23 cellular contexts compared by ENCODE assay signal in genomic region chr1:40781614-40781971, GRCh38. TPM values are rescaled to one million over a fixed set of nuclear protein-coding genes. Genes with fewer than 3 reads are reported as not detected.
"Had no signal": no experiment of that assay in that cellular context is flagged by ENCODE, and none has a peak within 500 bp of the region (broad histone marks: within the 10 kb centered on the region; RNA-seq: fewer than 3 reads in every experiment).

No MANE protein-coding gene starts in this region.

- DNase-seq: activated CD4-positive, CD25-positive, alpha-beta regulatory T cell treated with anti-CD3 and anti-CD28 coated beads, Interleukin-2, amount 50 U/mL, for 72 hours; activated T-cell treated with anti-CD3 and anti-CD28 coated beads, Interleukin-2, amount 50 U/mL, for 24 hours; amniotic stem cell; cerebellar nuclear complex; cortex of kidney; endodermal cell; esophagus squamous epithelium; head of caudate nucleus; hypothalamus; left ventricle myocardium superior; stimulated activated CD4-positive, alpha-beta T cell treated with anti-CD3 and anti-CD28 coated beads, Interleukin-4, amount 100 ng/mL, for 24 hours; stimulated activated naive CD4-positive, alpha-beta T cell treated with Interleukin-2 at 50 U/mL for 16 hours; upper lobe of left lung had no signal

- H3K27me3 ChIP-seq: gastroesophageal sphincter, upper lobe of left lung had no signal

- H3K4me3 ChIP-seq: prostate gland had no signal

- H3K9me3 Mint-ChIP-seq: activated T-helper 17 cell treated with anti-CD3 and anti-CD28 coated beads, Interleukin-2, amount 50 U/mL, for 72 hours had no signal

- H3K4me1 ChIP-seq: prostate gland had no signal

- H3K4me3 Mint-ChIP-seq: activated T-cell treated with anti-CD3 and anti-CD28 coated beads, Interleukin-2, amount 50 U/mL, for 24 hours; activated T-helper 17 cell treated with anti-CD3 and anti-CD28 coated beads, Interleukin-2, amount 50 U/mL, for 72 hours; mesothelial cell of epicardium had no signal

- H3K27ac Mint-ChIP-seq: activated T-cell treated with anti-CD3 and anti-CD28 coated beads, Interleukin-2, amount 50 U/mL, for 24 hours; activated T-helper 17 cell treated with anti-CD3 and anti-CD28 coated beads, Interleukin-2, amount 50 U/mL, for 72 hours; endodermal cell; mesothelial cell of epicardium; T-helper 2 cell treated with Interferon-gamma antibody and Interleukin-4, amounts not matched to agents 5 μg/mL and 100 μg/mL, for 36 hours had no signal

- H3K9me3 ChIP-seq: esophagus squamous epithelium, gastroesophageal sphincter, prostate gland, thoracic aorta had no signal

- ATAC-seq: activated T-helper 17 cell treated with anti-CD3 and anti-CD28 coated beads, Interleukin-2, amount 50 U/mL, for 72 hours; gastroesophageal sphincter had no signal

- H3K27ac ChIP-seq: prostate gland, thoracic aorta, upper lobe of left lung, VCaP had no signal

- FAIRE-seq: islet of Langerhans had no signal

- H3K36me3 ChIP-seq: prostate gland, thoracic aorta, upper lobe of left lung had no signal

RNA-seq across cellular contexts. Expression of gene KCNQ4, which starts 2.0 kb away (rescaled TPM):
- total RNA-seq: mammary epithelial cell had no signal
- polyA plus RNA-seq: neural cell had no signal
